Comparison of ENCODE assay signal across 1 cellular context in the genomic region with DNA sequence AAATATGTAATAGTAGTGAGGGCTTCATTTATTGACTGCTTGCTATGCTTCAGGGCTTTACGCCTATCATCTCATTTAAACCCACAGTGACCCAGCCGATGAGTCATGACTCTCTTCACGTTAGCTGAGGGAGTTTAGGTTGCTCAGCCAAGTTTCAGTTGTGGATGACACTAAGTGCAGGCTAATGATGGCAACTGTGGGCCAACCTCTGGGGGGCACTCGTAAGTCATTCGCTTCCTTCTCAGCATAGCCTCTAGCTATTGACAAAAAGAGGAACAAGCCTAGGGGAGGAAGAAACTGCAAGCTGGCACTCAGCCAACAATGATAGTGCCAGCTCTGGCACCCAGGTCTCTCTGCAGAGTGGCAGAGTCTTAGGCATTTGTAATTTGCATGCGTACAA.
TF ChIP-seq lines count a peak whose summit lies in the region.

No MANE protein-coding gene starts in this region.

TF ChIP-seq in GM12878, 131 proteins besides CTCF, POLR2A, EP300 and RAD21 (continued from another document):
- TF ChIP-seq, protein P1, sequence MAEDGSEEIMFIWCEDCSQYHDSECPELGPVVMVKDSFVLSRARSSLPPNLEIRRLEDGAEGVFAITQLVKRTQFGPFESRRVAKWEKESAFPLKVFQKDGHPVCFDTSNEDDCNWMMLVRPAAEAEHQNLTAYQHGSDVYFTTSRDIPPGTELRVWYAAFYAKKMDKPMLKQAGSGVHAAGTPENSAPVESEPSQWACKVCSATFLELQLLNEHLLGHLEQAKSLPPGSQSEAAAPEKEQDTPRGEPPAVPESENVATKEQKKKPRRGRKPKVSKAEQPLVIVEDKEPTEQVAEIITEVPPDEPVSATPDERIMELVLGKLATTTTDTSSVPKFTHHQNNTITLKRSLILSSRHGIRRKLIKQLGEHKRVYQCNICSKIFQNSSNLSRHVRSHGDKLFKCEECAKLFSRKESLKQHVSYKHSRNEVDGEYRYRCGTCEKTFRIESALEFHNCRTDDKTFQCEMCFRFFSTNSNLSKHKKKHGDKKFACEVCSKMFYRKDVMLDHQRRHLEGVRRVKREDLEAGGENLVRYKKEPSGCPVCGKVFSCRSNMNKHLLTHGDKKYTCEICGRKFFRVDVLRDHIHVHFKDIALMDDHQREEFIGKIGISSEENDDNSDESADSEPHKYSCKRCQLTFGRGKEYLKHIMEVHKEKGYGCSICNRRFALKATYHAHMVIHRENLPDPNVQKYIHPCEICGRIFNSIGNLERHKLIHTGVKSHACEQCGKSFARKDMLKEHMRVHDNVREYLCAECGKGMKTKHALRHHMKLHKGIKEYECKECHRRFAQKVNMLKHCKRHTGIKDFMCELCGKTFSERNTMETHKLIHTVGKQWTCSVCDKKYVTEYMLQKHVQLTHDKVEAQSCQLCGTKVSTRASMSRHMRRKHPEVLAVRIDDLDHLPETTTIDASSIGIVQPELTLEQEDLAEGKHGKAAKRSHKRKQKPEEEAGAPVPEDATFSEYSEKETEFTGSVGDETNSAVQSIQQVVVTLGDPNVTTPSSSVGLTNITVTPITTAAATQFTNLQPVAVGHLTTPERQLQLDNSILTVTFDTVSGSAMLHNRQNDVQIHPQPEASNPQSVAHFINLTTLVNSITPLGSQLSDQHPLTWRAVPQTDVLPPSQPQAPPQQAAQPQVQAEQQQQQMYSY (CRISPR knock-in tag; IDR thresholded peaks at IDR 0.05): no peak
- TF ChIP-seq GATAD2B (conservative IDR thresholded peaks at IDR 0.05; ENCODE audit: low read depth): peak; percentile 57; the same call in 1 of the 2 replicates
- TF ChIP-seq SPI1 (IDR thresholded peaks at IDR 0.05; ENCODE audit: borderline replicate concordance, insufficient read depth, low read depth, low read length): peak; percentile 89
- peak; percentile 47; the same call in 1 of the 2 replicates for TF ChIP-seq SMC3 (IDR thresholded peaks at IDR 0.05; ENCODE audit: borderline replicate concordance, low read length)
- TF ChIP-seq CREM (IDR thresholded peaks at IDR 0.05; ENCODE audit: low read depth): peak; percentile 41; the same call in 1 of the 2 replicates
- 0 out of 2 replicates have a peak, but pooled peaks have one; percentile 40 for TF ChIP-seq NR2F1 (conservative IDR thresholded peaks at IDR 0.05)
- peak; percentile 29; the same call in 1 of the 2 replicates for TF ChIP-seq TCF7 (IDR thresholded peaks at IDR 0.05; ENCODE audit: borderline replicate concordance)
- 0 out of 2 replicates have a peak, but pooled peaks have one; percentile 6 for TF ChIP-seq PAX5 (IDR thresholded peaks at IDR 0.05; ENCODE audit: borderline replicate concordance, low read depth, low read length)
- TF ChIP-seq TCF12 (IDR thresholded peaks at IDR 0.05; ENCODE audit: low read depth, low read length): no peak
- TF ChIP-seq, protein P2, sequence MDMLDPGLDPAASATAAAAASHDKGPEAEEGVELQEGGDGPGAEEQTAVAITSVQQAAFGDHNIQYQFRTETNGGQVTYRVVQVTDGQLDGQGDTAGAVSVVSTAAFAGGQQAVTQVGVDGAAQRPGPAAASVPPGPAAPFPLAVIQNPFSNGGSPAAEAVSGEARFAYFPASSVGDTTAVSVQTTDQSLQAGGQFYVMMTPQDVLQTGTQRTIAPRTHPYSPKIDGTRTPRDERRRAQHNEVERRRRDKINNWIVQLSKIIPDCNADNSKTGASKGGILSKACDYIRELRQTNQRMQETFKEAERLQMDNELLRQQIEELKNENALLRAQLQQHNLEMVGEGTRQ (IDR thresholded peaks at IDR 0.05; ENCODE audit: borderline replicate concordance, low read depth, low read length): no peak
- 0 out of 2 replicates have a peak, but pooled peaks have one; percentile 9 for TF ChIP-seq CREB1 (IDR thresholded peaks at IDR 0.05; ENCODE audit: low read depth)
- peak; percentile 99 for TF ChIP-seq SMAD1 (IDR thresholded peaks at IDR 0.05; ENCODE audit: low read depth, partially characterized antibody)
- TF ChIP-seq, protein P3, sequence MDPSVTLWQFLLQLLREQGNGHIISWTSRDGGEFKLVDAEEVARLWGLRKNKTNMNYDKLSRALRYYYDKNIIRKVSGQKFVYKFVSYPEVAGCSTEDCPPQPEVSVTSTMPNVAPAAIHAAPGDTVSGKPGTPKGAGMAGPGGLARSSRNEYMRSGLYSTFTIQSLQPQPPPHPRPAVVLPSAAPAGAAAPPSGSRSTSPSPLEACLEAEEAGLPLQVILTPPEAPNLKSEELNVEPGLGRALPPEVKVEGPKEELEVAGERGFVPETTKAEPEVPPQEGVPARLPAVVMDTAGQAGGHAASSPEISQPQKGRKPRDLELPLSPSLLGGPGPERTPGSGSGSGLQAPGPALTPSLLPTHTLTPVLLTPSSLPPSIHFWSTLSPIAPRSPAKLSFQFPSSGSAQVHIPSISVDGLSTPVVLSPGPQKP (IDR thresholded peaks at IDR 0.05; ENCODE audit: low read depth, low read length): no peak
- peak; percentile 59 for TF ChIP-seq IKZF1 (conservative IDR thresholded peaks at IDR 0.05)
- 0 out of 2 replicates have a peak, but pooled peaks have one; percentile 27 for TF ChIP-seq BCL11A (IDR thresholded peaks at IDR 0.05; ENCODE audit: low read depth, low read length)
- TF ChIP-seq JUNB (IDR thresholded peaks at IDR 0.05): peak; percentile 56; the same call in 1 of the 2 replicates
- peak; percentile 75; the same call in 1 of the 2 replicates for TF ChIP-seq ATF7 (IDR thresholded peaks at IDR 0.05; ENCODE audit: low read depth)
- no peak for TF ChIP-seq HCFC1 (IDR thresholded peaks at IDR 0.05; ENCODE audit: low read length)
- peak; percentile 50; the same call in 1 of the 2 replicates for TF ChIP-seq NBN (IDR thresholded peaks at IDR 0.05)
- peak; percentile 94; the same call in 1 of the 2 replicates for TF ChIP-seq SMARCA5 (IDR thresholded peaks at IDR 0.05)
- TF ChIP-seq, protein P4, sequence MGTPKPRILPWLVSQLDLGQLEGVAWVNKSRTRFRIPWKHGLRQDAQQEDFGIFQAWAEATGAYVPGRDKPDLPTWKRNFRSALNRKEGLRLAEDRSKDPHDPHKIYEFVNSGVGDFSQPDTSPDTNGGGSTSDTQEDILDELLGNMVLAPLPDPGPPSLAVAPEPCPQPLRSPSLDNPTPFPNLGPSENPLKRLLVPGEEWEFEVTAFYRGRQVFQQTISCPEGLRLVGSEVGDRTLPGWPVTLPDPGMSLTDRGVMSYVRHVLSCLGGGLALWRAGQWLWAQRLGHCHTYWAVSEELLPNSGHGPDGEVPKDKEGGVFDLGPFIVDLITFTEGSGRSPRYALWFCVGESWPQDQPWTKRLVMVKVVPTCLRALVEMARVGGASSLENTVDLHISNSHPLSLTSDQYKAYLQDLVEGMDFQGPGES (IDR thresholded peaks at IDR 0.05): no peak
- peak; percentile 70 for TF ChIP-seq MTA2 (IDR thresholded peaks at IDR 0.05; ENCODE audit: low read depth)
- TF ChIP-seq POLR2AphosphoS5 (IDR thresholded peaks at IDR 0.05; ENCODE audit: low read length): 0 out of 2 replicates have a peak, but pooled peaks have one; percentile 44
- TF ChIP-seq RUNX3 (IDR thresholded peaks at IDR 0.05; ENCODE audit: low read length): peak; percentile 52; the same call in 1 of the 2 replicates
- peak; percentile 35 to 55; a peak in 3 of 4 replicates for TF ChIP-seq IKZF2 (IDR thresholded peaks at IDR 0.05)
- TF ChIP-seq CBX3 (IDR thresholded peaks at IDR 0.05; ENCODE audit: borderline replicate concordance, low read depth): no peak
- TF ChIP-seq, protein P5, sequence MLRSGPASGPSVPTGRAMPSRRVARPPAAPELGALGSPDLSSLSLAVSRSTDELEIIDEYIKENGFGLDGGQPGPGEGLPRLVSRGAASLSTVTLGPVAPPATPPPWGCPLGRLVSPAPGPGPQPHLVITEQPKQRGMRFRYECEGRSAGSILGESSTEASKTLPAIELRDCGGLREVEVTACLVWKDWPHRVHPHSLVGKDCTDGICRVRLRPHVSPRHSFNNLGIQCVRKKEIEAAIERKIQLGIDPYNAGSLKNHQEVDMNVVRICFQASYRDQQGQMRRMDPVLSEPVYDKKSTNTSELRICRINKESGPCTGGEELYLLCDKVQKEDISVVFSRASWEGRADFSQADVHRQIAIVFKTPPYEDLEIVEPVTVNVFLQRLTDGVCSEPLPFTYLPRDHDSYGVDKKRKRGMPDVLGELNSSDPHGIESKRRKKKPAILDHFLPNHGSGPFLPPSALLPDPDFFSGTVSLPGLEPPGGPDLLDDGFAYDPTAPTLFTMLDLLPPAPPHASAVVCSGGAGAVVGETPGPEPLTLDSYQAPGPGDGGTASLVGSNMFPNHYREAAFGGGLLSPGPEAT (IDR thresholded peaks at IDR 0.05; ENCODE audit: low read depth): peak; percentile 26; the same call in 1 of the 2 replicates
- TF ChIP-seq KDM1A (IDR thresholded peaks at IDR 0.05; ENCODE audit: borderline replicate concordance): no peak
- no peak for TF ChIP-seq SRF (IDR thresholded peaks at IDR 0.05; ENCODE audit: low read depth in 2 of 2, low read length in 2 of 2)
